In the genomic region with DNA sequence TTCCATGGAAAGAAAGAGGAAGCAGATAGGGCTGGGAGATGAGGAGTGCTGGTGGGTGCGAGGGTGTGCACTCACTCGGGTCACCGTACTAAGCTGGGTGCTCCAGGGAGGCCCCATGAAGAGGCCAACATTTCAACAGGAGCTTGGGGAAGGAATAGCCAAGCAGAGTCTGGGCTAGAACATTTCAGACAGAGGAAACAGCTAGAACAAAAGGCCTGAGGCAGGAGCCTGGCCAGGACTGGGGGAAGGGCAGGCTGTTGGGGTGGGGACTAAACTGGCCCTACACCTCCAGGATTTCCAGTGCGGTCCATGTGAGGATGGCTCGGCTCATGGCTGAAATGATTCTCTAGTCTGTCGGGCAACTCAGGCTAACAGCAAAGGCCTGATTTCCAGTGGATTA, we compare ENCODE assay signal across 11 cellular contexts.
A peak's percentile ranks its signal among the peaks of the same experiment; 100 is the strongest.
DNase-seq lines count a peak whose midpoint lies in the region; ATAC-seq and TF ChIP-seq lines count a peak whose summit lies in the region.
"Had no signal": no experiment of that assay in that cellular context is flagged by ENCODE, and none has a peak within 500 bp of the region (broad histone marks: within the 10 kb centered on the region; RNA-seq: fewer than 3 reads in every experiment).

No MANE protein-coding gene starts in this region.

- H3K9me3 Mint-ChIP-seq in activated T-helper 2 cell treated with anti-CD3 and anti-CD28 coated beads, Interferon-gamma antibody, Interleukin-2, Interleukin-4, amounts not matched to agents 10 μg/mL and 5 μg/mL and 100 μg/mL, durations not matched to agents 14 hours and 24 hours and 36 hours, result no peaks in the 10 kb centered on the region

- H3K36me3 ChIP-seq in heart left ventricle (no peaks in the 10 kb centered on the region), upper lobe of left lung (no peaks in the 10 kb centered on the region), testis (ENCODE audit: low read depth, missing control alignments) (no peaks in the 10 kb centered on the region)
- H3K36me3 ChIP-seq: BE2C had no signal

- peak overlapping the region; percentile 94 for H3K27ac Mint-ChIP-seq in activated T-helper 2 cell treated with anti-CD3 and anti-CD28 coated beads, Interferon-gamma antibody, Interleukin-2, Interleukin-4, amounts not matched to agents 10 μg/mL and 5 μg/mL and 100 μg/mL, durations not matched to agents 14 hours and 24 hours and 36 hours

- peaks cover 82% of the 10 kb centered on the region for H3K4me1 Mint-ChIP-seq in activated T-helper 2 cell treated with anti-CD3 and anti-CD28 coated beads, Interferon-gamma antibody, Interleukin-2, Interleukin-4, amounts not matched to agents 10 μg/mL and 5 μg/mL and 100 μg/mL, durations not matched to agents 14 hours and 24 hours and 36 hours (ENCODE audit: low read depth)

- intact Hi-C loops in heart left ventricle (cut with DNase I), result loop anchor here in 1 of 10 donors (10.0 kb wide), 1 partner anchor 349 kb away; no protein-coding TSS in a partner anchor
- intact Hi-C loops in Right ventricle myocardium superior (cut with DNase I), result no loop called here
- intact Hi-C loops in activated T-helper 2 cell treated with anti-CD3 and anti-CD28 coated beads, Interferon-gamma antibody, Interleukin-2, Interleukin-4, amounts not matched to agents 10 μg/mL and 5 μg/mL and 100 μg/mL, durations not matched to agents 14 hours and 24 hours and 36 hours (cut with micrococcal nuclease), result loop anchor here (10.0 kb wide), 1 partner anchor 639 kb away; a partner anchor contains a TSS
- intact Hi-C loops in testis (cut with DNase I; ENCODE audit: low total_unique reads), result no loop called here

- peak overlapping the region in 10 of 12 donors; percentile 14 to 94 (median 36) for H3K27ac ChIP-seq in heart left ventricle
- H3K27ac ChIP-seq in upper lobe of left lung, result peak overlapping the region; percentile 36 to 88 (median 73)
- H3K27ac ChIP-seq in testis, result no peak overlapping the region
- H3K27ac ChIP-seq: parathyroid adenoma had no signal

- no peak for TF ChIP-seq POLR2A in heart left ventricle (IDR thresholded peaks at IDR 0.05)
- TF ChIP-seq POLR2A in upper lobe of left lung (IDR thresholded peaks at IDR 0.05), result no peak
- no peak for TF ChIP-seq POLR2A in testis (IDR thresholded peaks at IDR 0.05)

- peaks cover 21% of the 10 kb centered on the region for H3K36me3 Mint-ChIP-seq in activated T-helper 2 cell treated with anti-CD3 and anti-CD28 coated beads, Interferon-gamma antibody, Interleukin-2, Interleukin-4, amounts not matched to agents 10 μg/mL and 5 μg/mL and 100 μg/mL, durations not matched to agents 14 hours and 24 hours and 36 hours (ENCODE audit: low read depth)

- TF ChIP-seq EP300 in upper lobe of left lung (IDR thresholded peaks at IDR 0.05), result no peak

- peak overlapping the region; percentile 58 for H3K4me3 Mint-ChIP-seq in activated T-helper 2 cell treated with anti-CD3 and anti-CD28 coated beads, Interferon-gamma antibody, Interleukin-2, Interleukin-4, amounts not matched to agents 10 μg/mL and 5 μg/mL and 100 μg/mL, durations not matched to agents 14 hours and 24 hours and 36 hours (ENCODE audit: low read depth)

- ATAC-seq in heart left ventricle, result peak in 1 of 4 donors; percentile 34
- no peak for ATAC-seq in Right ventricle myocardium superior (ENCODE audit: poor library complexity)
- ATAC-seq in upper lobe of left lung (ENCODE audit: low FRiP score in 2 of 2), result no peak

- 55 to 64% (median 61%) methylated on average over 6 of the region's 6 CpGs for WGBS in heart left ventricle, 4 donors
- 56 to 62% methylated on average over 6 of the region's 6 CpGs for WGBS in upper lobe of left lung, 2 donors
- 76 to 90% methylated on average over 3 to 6 of the region's 6 CpGs for WGBS in testis, 2 donors

- DNase-seq in heart left ventricle (peak in 3 of 5 donors; percentile 50 to 60 (median 60)), Right ventricle myocardium superior (no peak), lung microvascular endothelial cell (ENCODE audit: low read depth in 2 of 2) (peak; percentile 25 to 48), upper lobe of left lung (no peak), testis (no peak), NCI-H1092 treated with DMSO at 0.1 percent for 48 hours (lab: John Stamatoyannopoulos, UW) (no peak)
- no peak for DNase-seq in activated T-helper 2 cell treated with anti-CD3 and anti-CD28 coated beads, Interferon-gamma antibody, Interleukin-2, Interleukin-4, amounts not matched to agents 10 μg/mL and 5 μg/mL and 100 μg/mL, durations not matched to agents 14 hours and 24 hours and 36 hours (ENCODE audit: low spot score)
- no peak for DNase-seq in stimulated activated CD4-positive, alpha-beta T cell treated with anti-CD3 and anti-CD28 coated beads, Interleukin-15, amount 100 ng/mL, for 24 hours
- DNase-seq: BE2C, NCI-H2171 had no signal

- no peaks in the 10 kb centered on the region for H3K27me3 ChIP-seq in heart left ventricle
- no peaks in the 10 kb centered on the region for H3K27me3 ChIP-seq in upper lobe of left lung
- no peaks in the 10 kb centered on the region for H3K27me3 ChIP-seq in testis
- H3K27me3 ChIP-seq: BE2C had no signal

- H3K27me3 Mint-ChIP-seq in activated T-helper 2 cell treated with anti-CD3 and anti-CD28 coated beads, Interferon-gamma antibody, Interleukin-2, Interleukin-4, amounts not matched to agents 10 μg/mL and 5 μg/mL and 100 μg/mL, durations not matched to agents 14 hours and 24 hours and 36 hours (ENCODE audit: low read depth), result no peaks in the 10 kb centered on the region

- no peak for TF ChIP-seq CTCF in heart left ventricle (IDR thresholded peaks at IDR 0.05)
- TF ChIP-seq CTCF in upper lobe of left lung (IDR thresholded peaks at IDR 0.05), result no peak
- no peak for TF ChIP-seq CTCF in testis (IDR thresholded peaks at IDR 0.05)

- H3K9me3 ChIP-seq in heart left ventricle, result no peaks in the 10 kb centered on the region
- no peaks in the 10 kb centered on the region for H3K9me3 ChIP-seq in upper lobe of left lung
- H3K9me3 ChIP-seq in testis, result no peaks in the 10 kb centered on the region
- H3K9me3 ChIP-seq: BE2C had no signal

- H3K4me1 ChIP-seq in heart left ventricle, result peaks cover 7 to 97% (median 39%) of the 10 kb centered on the region in 12 donors
- H3K4me1 ChIP-seq in upper lobe of left lung, result peaks cover 69 to 91% (median 71%) of the 10 kb centered on the region in 4 donors
- H3K4me1 ChIP-seq in testis, result peaks cover 19% of the 10 kb centered on the region
- H3K4me1 ChIP-seq: parathyroid adenoma had no signal

- H3K4me3 ChIP-seq in heart left ventricle (no peak overlapping the region), upper lobe of left lung (no peak overlapping the region), testis (no peak overlapping the region)

Comparison
In these comparisons a context has a peak if more than half of its experiments do, and no peak if none do; other contexts are left out.
1. DNase-seq: peak in heart left ventricle (3 of 5) and lung microvascular endothelial cell (2 of 2); none in Right ventricle myocardium superior (single experiment), activated T-helper 2 cell treated with anti-CD3 and anti-CD28 coated beads, Interferon-gamma antibody, Interleukin-2, Interleukin-4, amounts not matched to agents 10 μg/mL and 5 μg/mL and 100 μg/mL, durations not matched to agents 14 hours and 24 hours and 36 hours (single experiment), upper lobe of left lung (0 of 2), stimulated activated CD4-positive, alpha-beta T cell treated with anti-CD3 and anti-CD28 coated beads, Interleukin-15, amount 100 ng/mL, for 24 hours (single experiment), testis (single experiment) and NCI-H1092 treated with DMSO at 0.1 percent for 48 hours (single experiment).
2. H3K27ac ChIP-seq: peak in heart left ventricle (10 of 12) and upper lobe of left lung (4 of 4); none in testis (0 of 2).